ENCODE assay signal across 1 cellular context in genomic region chr20:50320910-50321796, GRCh38.
TF ChIP-seq lines count a peak whose summit lies in the region.

No MANE protein-coding gene starts in this region.

TF ChIP-seq in HepG2, 621 proteins besides CTCF, POLR2A, EP300 and RAD21 (continued from another document and continues in another):
- TF ChIP-seq HMGXB3 (CRISPR knock-in tag; IDR thresholded peaks at IDR 0.05; ENCODE audit: borderline replicate concordance) (no peak; the same call in 1 of the 2 replicates), EHMT2 (IDR thresholded peaks at IDR 0.05; ENCODE audit: borderline replicate concordance, low read depth, low read length) (no peak), ZNF331 (CRISPR knock-in tag; IDR thresholded peaks at IDR 0.05) (peak; percentile 77), ZNF607 (CRISPR knock-in tag; IDR thresholded peaks at IDR 0.05; ENCODE audit: borderline replicate concordance) (peak; percentile 87), NCOA2 (CRISPR knock-in tag; IDR thresholded peaks at IDR 0.05) (peak; percentile 76), HOXA5 (CRISPR knock-in tag; IDR thresholded peaks at IDR 0.05) (peak; percentile 75; the same call in 1 of the 2 replicates), ZNF224 (CRISPR knock-in tag; IDR thresholded peaks at IDR 0.05) (no peak), EED (CRISPR knock-in tag; IDR thresholded peaks at IDR 0.05) (no peak), SMAD3 (CRISPR knock-in tag; IDR thresholded peaks at IDR 0.05) (peak; percentile 87; the same call in 1 of the 2 replicates), ZSCAN20 (CRISPR knock-in tag; IDR thresholded peaks at IDR 0.05; ENCODE audit: borderline replicate concordance) (peak; percentile 72; the same call in 1 of the 2 replicates), ZSCAN12 (CRISPR knock-in tag; IDR thresholded peaks at IDR 0.05) (no peak), MAFG (CRISPR knock-in tag; IDR thresholded peaks at IDR 0.05) (peak; percentile 47; the same call in 1 of the 2 replicates), PREB (CRISPR knock-in tag; IDR thresholded peaks at IDR 0.05) (no peak), RXRB (CRISPR knock-in tag; IDR thresholded peaks at IDR 0.05; ENCODE audit: borderline replicate concordance) (peak; percentile 82; the same call in 1 of the 2 replicates), ZFAT (CRISPR knock-in tag; conservative IDR thresholded peaks at IDR 0.05) (no peak), TFAP4 (IDR thresholded peaks at IDR 0.05; ENCODE audit: borderline replicate concordance, low read depth) (peak; percentile 97), ZMYM3 (CRISPR knock-in tag; IDR thresholded peaks at IDR 0.05) (peak; percentile 71), ZNF740 (CRISPR knock-in tag; IDR thresholded peaks at IDR 0.05) (no peak), GPBP1L1 (CRISPR knock-in tag; IDR thresholded peaks at IDR 0.05) (no peak), CENPT (CRISPR knock-in tag; IDR thresholded peaks at IDR 0.05; ENCODE audit: low read depth) (peak; percentile 61; the same call in 1 of the 2 replicates), ATM (IDR thresholded peaks at IDR 0.05; ENCODE audit: borderline replicate concordance) (no peak), RFXANK (CRISPR knock-in tag; IDR thresholded peaks at IDR 0.05) (no peak), UBTF (CRISPR knock-in tag; IDR thresholded peaks at IDR 0.05) (peak; percentile 83), ZNF780A (CRISPR knock-in tag; IDR thresholded peaks at IDR 0.05) (no peak), KAT2B (IDR thresholded peaks at IDR 0.05; ENCODE audit: borderline replicate concordance, low read depth, low read length) (no peak), ZSCAN9 (CRISPR knock-in tag; IDR thresholded peaks at IDR 0.05; ENCODE audit: borderline replicate concordance) (peak; percentile 77), NR3C1 (CRISPR knock-in tag; IDR thresholded peaks at IDR 0.05) (no peak), HHEX (CRISPR knock-in tag; IDR thresholded peaks at IDR 0.05) (no peak), LCORL (IDR thresholded peaks at IDR 0.05) (peak; percentile 51; the same call in 1 of the 2 replicates), LCORL (CRISPR knock-in tag; IDR thresholded peaks at IDR 0.05) (peak; percentile 97), ZNF605 (CRISPR knock-in tag; IDR thresholded peaks at IDR 0.05) (peak; percentile 57), ZSCAN29 (CRISPR knock-in tag; conservative IDR thresholded peaks at IDR 0.05) (peak; percentile 89; the same call in 1 of the 2 replicates), ZNF256 (CRISPR knock-in tag; conservative IDR thresholded peaks at IDR 0.05) (no peak; the same call in 1 of the 2 replicates), FOSL2 (CRISPR knock-in tag; IDR thresholded peaks at IDR 0.05) (peak; percentile 98), SRSF4 (IDR thresholded peaks at IDR 0.05; ENCODE audit: low read depth, low read length, poor library complexity, severe bottlenecking) (no peak), ZNF670 (CRISPR knock-in tag; IDR thresholded peaks at IDR 0.05; ENCODE audit: borderline replicate concordance) (no peak; the same call in 1 of the 2 replicates), ZHX1 (CRISPR knock-in tag; IDR thresholded peaks at IDR 0.05; ENCODE audit: low read depth) (peak; percentile 84; the same call in 1 of the 2 replicates), FOXP1 (IDR thresholded peaks at IDR 0.05) (no peak), FOXP1 (CRISPR knock-in tag; IDR thresholded peaks at IDR 0.05) (no peak; the same call in 1 of the 2 replicates), ZNF225 (CRISPR knock-in tag; IDR thresholded peaks at IDR 0.05) (peak; percentile 64), ZNF558 (CRISPR knock-in tag; IDR thresholded peaks at IDR 0.05; ENCODE audit: borderline replicate concordance) (0 out of 2 replicates have a peak, but pooled peaks have one; percentile 59), MLXIP (CRISPR knock-in tag; IDR thresholded peaks at IDR 0.05; ENCODE audit: borderline replicate concordance) (no peak; the same call in 1 of the 2 replicates), SUZ12 (IDR thresholded peaks at IDR 0.05; ENCODE audit: low read depth, low read length) (no peak), NAIF1 (CRISPR knock-in tag; IDR thresholded peaks at IDR 0.05; ENCODE audit: borderline replicate concordance) (no peak), ELK4 (CRISPR knock-in tag; IDR thresholded peaks at IDR 0.05; ENCODE audit: borderline replicate concordance) (no peak)
